In the genomic region with DNA sequence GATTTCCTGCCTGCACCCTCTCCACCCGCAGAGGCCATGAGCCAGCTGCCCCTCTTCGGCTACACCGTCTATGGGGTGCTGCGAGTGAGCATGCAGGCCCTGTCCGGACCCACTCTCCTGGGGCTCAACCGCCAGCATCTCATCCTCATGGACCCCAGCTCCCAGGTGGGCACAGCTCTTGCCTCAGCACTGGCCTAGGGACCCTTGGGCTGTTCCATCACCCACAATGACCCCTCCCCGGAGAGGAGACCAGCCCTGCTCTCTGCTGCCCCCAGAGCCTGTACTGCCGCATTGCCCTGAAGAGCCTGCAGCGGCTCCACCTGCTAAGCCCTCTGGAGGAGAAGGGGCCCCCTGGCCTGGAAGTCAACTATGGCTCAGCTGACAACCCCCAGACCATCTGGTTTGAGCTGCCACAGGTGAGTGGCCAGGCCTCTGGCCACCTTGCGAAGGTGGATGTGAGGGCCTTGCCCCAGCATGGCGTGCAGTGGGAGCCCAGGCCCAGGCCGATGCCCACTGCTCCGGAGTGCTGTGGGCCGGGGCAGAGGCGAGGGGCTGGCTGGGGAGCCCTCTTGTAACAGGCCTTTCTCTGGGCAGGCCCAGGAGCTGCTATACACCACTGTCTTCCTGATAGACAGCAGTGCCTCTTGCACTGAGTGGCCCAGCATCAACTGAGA, we compare ENCODE assay signal across 1 cellular context.
TF ChIP-seq lines count a peak whose summit lies in the region.

No MANE protein-coding gene starts in this region.

TF ChIP-seq in A549, 52 proteins besides CTCF, POLR2A, EP300 and RAD21 (continued from another document):
- TF ChIP-seq, protein P1, sequence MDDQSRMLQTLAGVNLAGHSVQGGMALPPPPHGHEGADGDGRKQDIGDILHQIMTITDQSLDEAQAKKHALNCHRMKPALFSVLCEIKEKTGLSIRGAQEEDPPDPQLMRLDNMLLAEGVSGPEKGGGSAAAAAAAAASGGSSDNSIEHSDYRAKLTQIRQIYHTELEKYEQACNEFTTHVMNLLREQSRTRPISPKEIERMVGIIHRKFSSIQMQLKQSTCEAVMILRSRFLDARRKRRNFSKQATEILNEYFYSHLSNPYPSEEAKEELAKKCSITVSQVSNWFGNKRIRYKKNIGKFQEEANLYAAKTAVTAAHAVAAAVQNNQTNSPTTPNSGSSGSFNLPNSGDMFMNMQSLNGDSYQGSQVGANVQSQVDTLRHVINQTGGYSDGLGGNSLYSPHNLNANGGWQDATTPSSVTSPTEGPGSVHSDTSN (IDR thresholded peaks at IDR 0.05) = no peak
- TF ChIP-seq HDAC2 (IDR thresholded peaks at IDR 0.05) = no peak
- no peak for TF ChIP-seq CBX8 (IDR thresholded peaks at IDR 0.05)
- no peak for TF ChIP-seq EHMT2 (IDR thresholded peaks at IDR 0.05; ENCODE audit: low read depth)
- no peak for TF ChIP-seq JUNB (IDR thresholded peaks at IDR 0.05)
- no peak for TF ChIP-seq POLR2AphosphoS2 (conservative IDR thresholded peaks at IDR 0.05; ENCODE audit: low read length)
- TF ChIP-seq, protein P2, sequence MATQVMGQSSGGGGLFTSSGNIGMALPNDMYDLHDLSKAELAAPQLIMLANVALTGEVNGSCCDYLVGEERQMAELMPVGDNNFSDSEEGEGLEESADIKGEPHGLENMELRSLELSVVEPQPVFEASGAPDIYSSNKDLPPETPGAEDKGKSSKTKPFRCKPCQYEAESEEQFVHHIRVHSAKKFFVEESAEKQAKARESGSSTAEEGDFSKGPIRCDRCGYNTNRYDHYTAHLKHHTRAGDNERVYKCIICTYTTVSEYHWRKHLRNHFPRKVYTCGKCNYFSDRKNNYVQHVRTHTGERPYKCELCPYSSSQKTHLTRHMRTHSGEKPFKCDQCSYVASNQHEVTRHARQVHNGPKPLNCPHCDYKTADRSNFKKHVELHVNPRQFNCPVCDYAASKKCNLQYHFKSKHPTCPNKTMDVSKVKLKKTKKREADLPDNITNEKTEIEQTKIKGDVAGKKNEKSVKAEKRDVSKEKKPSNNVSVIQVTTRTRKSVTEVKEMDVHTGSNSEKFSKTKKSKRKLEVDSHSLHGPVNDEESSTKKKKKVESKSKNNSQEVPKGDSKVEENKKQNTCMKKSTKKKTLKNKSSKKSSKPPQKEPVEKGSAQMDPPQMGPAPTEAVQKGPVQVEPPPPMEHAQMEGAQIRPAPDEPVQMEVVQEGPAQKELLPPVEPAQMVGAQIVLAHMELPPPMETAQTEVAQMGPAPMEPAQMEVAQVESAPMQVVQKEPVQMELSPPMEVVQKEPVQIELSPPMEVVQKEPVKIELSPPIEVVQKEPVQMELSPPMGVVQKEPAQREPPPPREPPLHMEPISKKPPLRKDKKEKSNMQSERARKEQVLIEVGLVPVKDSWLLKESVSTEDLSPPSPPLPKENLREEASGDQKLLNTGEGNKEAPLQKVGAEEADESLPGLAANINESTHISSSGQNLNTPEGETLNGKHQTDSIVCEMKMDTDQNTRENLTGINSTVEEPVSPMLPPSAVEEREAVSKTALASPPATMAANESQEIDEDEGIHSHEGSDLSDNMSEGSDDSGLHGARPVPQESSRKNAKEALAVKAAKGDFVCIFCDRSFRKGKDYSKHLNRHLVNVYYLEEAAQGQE (IDR thresholded peaks at IDR 0.05) = no peak
- TF ChIP-seq ZFP36 (IDR thresholded peaks at IDR 0.05; ENCODE audit: borderline replicate concordance, partially characterized antibody) = no peak
